Comparison of ENCODE assay signal across 8 cellular contexts in genomic region chr5:139696894-139697658, GRCh38. TPM values are rescaled to one million over a fixed set of nuclear protein-coding genes. Genes with fewer than 3 reads are reported as not detected.
DNase-seq lines count a peak whose midpoint lies in the region; ATAC-seq and TF ChIP-seq lines count a peak whose summit lies in the region.

No MANE protein-coding gene starts in this region.

- CTCF ChIA-PET in activated CD8-positive, alpha-beta T cell treated with anti-CD3 and anti-CD28 coated beads for 36 hours (lab: Charles Lee) = interaction anchor here (1.0 to 1.6 kb wide), 2 partner anchors 12 to 46 kb away, joined by 3 to 4 read pairs; no protein-coding TSS in a partner anchor

- H3K4me1 Mint-ChIP-seq in CD4-positive, CD25-positive, alpha-beta regulatory T cell = peaks cover 0 to 31% (median 9%) of the 10 kb centered on the region in 4 donors
- H3K4me1 Mint-ChIP-seq in activated CD8-positive, alpha-beta T cell treated with anti-CD3 and anti-CD28 coated beads for 36 hours (ENCODE audit: low read depth) = peaks cover 34% of the 10 kb centered on the region
- peaks cover 49 to 57% of the 10 kb centered on the region in 2 donors for H3K4me1 Mint-ChIP-seq in natural killer cell

- H3K27me3 ChIP-seq in CD4-positive, CD25-positive, alpha-beta regulatory T cell (ENCODE audit: control insufficient read depth, insufficient read depth, low read length) = peaks cover 7% of the 10 kb centered on the region
- no peaks in the 10 kb centered on the region for H3K27me3 ChIP-seq in fibroblast of lung (ENCODE audit: control insufficient read depth, insufficient read depth, low read length)
- no peaks in the 10 kb centered on the region for H3K27me3 ChIP-seq in vagina

- ATAC-seq in CD4-positive, CD25-positive, alpha-beta regulatory T cell (ENCODE audit: low read depth in 2 of 2) = peak; percentile 33 to 36
- ATAC-seq in HG02852 (IDR thresholded peaks at IDR 0.05; ENCODE audit: unreplicated experiment) (peak; percentile 37), natural killer cell (peak; percentile 24 to 75 (median 52)), HG03342 (IDR thresholded peaks at IDR 0.05; ENCODE audit: unreplicated experiment) (no peak), GM19455 (IDR thresholded peaks at IDR 0.05; ENCODE audit: unreplicated experiment) (no peak)
- peak; percentile 62 for ATAC-seq in activated CD8-positive, alpha-beta T cell treated with anti-CD3 and anti-CD28 coated beads for 36 hours

- intact Hi-C loops in activated CD8-positive, alpha-beta T cell treated with anti-CD3 and anti-CD28 coated beads for 36 hours (cut with micrococcal nuclease) = no loop called here
- intact Hi-C loops in natural killer cell (cut with micrococcal nuclease) (loop anchor here (2.0 to 10.0 kb wide), 3 partner anchors 26 to 132 kb away; partner anchors contain the start of gene UBE2D2), vagina (cut with DNase I) (loop anchor here (5.0 kb wide), 2 partner anchors 45 to 50 kb away; no protein-coding TSS in a partner anchor)

- no peak overlapping the region for H3K27ac Mint-ChIP-seq in CD4-positive, CD25-positive, alpha-beta regulatory T cell
- peak overlapping the region; percentile 80 for H3K27ac Mint-ChIP-seq in activated CD8-positive, alpha-beta T cell treated with anti-CD3 and anti-CD28 coated beads for 36 hours
- peak overlapping the region; percentile 73 to 84 for H3K27ac Mint-ChIP-seq in natural killer cell

- no peaks in the 10 kb centered on the region for H3K36me3 Mint-ChIP-seq in CD4-positive, CD25-positive, alpha-beta regulatory T cell
- H3K36me3 Mint-ChIP-seq in activated CD8-positive, alpha-beta T cell treated with anti-CD3 and anti-CD28 coated beads for 36 hours (ENCODE audit: low read depth) = no peaks in the 10 kb centered on the region
- no peaks in the 10 kb centered on the region for H3K36me3 Mint-ChIP-seq in natural killer cell

- H3K4me1 ChIP-seq in CD4-positive, CD25-positive, alpha-beta regulatory T cell (ENCODE audit: control insufficient read depth, insufficient read depth, low read length, poor library complexity, severe bottlenecking) = peaks cover 14% of the 10 kb centered on the region
- H3K4me1 ChIP-seq in fibroblast of lung (ENCODE audit: control insufficient read depth, extremely low read depth, insufficient read depth, low read length) = peaks cover 18% of the 10 kb centered on the region
- peaks cover 55% of the 10 kb centered on the region for H3K4me1 ChIP-seq in vagina

- peaks cover 54% of the 10 kb centered on the region for H3K27me3 Mint-ChIP-seq in CD4-positive, CD25-positive, alpha-beta regulatory T cell
- peaks cover 7% of the 10 kb centered on the region for H3K27me3 Mint-ChIP-seq in activated CD8-positive, alpha-beta T cell treated with anti-CD3 and anti-CD28 coated beads for 36 hours
- no peaks in the 10 kb centered on the region for H3K27me3 Mint-ChIP-seq in natural killer cell (ENCODE audit: low read depth in 2 of 2)

- POLR2A ChIA-PET in activated CD8-positive, alpha-beta T cell treated with anti-CD3 and anti-CD28 coated beads for 36 hours (lab: Charles Lee) = interaction anchor here (0.6 to 1.2 kb wide), 3 partner anchors 9 to 27 kb away, joined by 3 read pairs; no protein-coding TSS in a partner anchor

- H3K9me3 Mint-ChIP-seq in CD4-positive, CD25-positive, alpha-beta regulatory T cell = peaks cover 0 to 2% (median 0%) of the 10 kb centered on the region in 7 donors
- H3K9me3 Mint-ChIP-seq in activated CD8-positive, alpha-beta T cell treated with anti-CD3 and anti-CD28 coated beads for 36 hours = no peaks in the 10 kb centered on the region
- H3K9me3 Mint-ChIP-seq in natural killer cell = no peaks in the 10 kb centered on the region

- H3K4me2 ChIP-seq in fibroblast of lung (ENCODE audit: extremely low read depth, insufficient read depth, low read length) = peak overlapping the region; percentile 85

- no peaks in the 10 kb centered on the region for H3K36me3 ChIP-seq in CD4-positive, CD25-positive, alpha-beta regulatory T cell (ENCODE audit: control insufficient read depth, insufficient read depth, low read length)
- H3K36me3 ChIP-seq in fibroblast of lung (ENCODE audit: control insufficient read depth, insufficient read depth, low read length) (no peaks in the 10 kb centered on the region), vagina (no peaks in the 10 kb centered on the region)

- no peaks in the 10 kb centered on the region for H3K9me3 ChIP-seq in CD4-positive, CD25-positive, alpha-beta regulatory T cell (ENCODE audit: control insufficient read depth in 2 of 2, low read length in 2 of 2)
- H3K9me3 ChIP-seq in fibroblast of lung (ENCODE audit: control insufficient read depth, insufficient read depth, low read depth, low read length) (no peaks in the 10 kb centered on the region), vagina (no peaks in the 10 kb centered on the region)

- no peak overlapping the region for H3K27ac ChIP-seq in CD4-positive, CD25-positive, alpha-beta regulatory T cell (ENCODE audit: insufficient read depth, low read length, poor library complexity, severe bottlenecking)
- H3K27ac ChIP-seq in fibroblast of lung (ENCODE audit: insufficient read depth, low read length) = peak overlapping the region; percentile 77
- H3K27ac ChIP-seq in vagina = peak overlapping the region; percentile 98

- H3K4me3 ChIP-seq in CD4-positive, CD25-positive, alpha-beta regulatory T cell (ENCODE audit: low read depth, low read length) = no peak overlapping the region
- H3K4me3 ChIP-seq in fibroblast of lung (replicated peaks in 1 of 4; ENCODE audit: control extremely low read depth in 1 of 4, insufficient read depth in 1 of 4, low read depth in 3 of 4, low read length in 4 of 4) (peak overlapping the region in 3 of 4 experiments; percentile 20 to 50 (median 34)), vagina (peak overlapping the region; percentile 48 to 50)

- no peaks in the 10 kb centered on the region for H3K79me2 ChIP-seq in fibroblast of lung (ENCODE audit: control insufficient read depth, insufficient read depth, low read length)

- DNase-seq in CD4-positive, CD25-positive, alpha-beta regulatory T cell = peak in 1 of 3 donors; percentile 59
- peak; percentile 73 for DNase-seq in activated CD8-positive, alpha-beta T cell treated with anti-CD3 and anti-CD28 coated beads for 36 hours
- DNase-seq in fibroblast of lung (ENCODE audit: low read depth in 2 of 2) (peak; percentile 78 to 95), natural killer cell (peak; percentile 49), vagina (ENCODE audit: extremely low spot score in 2 of 2) (no peak)

- no peak for TF ChIP-seq CTCF in activated CD8-positive, alpha-beta T cell treated with anti-CD3 and anti-CD28 coated beads for 36 hours (IDR thresholded peaks at IDR 0.05)
- TF ChIP-seq CTCF in fibroblast of lung (conservative IDR thresholded peaks at IDR 0.05 in 1 of 2, IDR thresholded peaks at IDR 0.05 in 1 of 2; ENCODE audit: low read depth in 1 of 2, low read length in 2 of 2) (no peak), natural killer cell (IDR thresholded peaks at IDR 0.05) (no peak), vagina (IDR thresholded peaks at IDR 0.05) (no peak)

- TF ChIP-seq POLR2A in vagina (IDR thresholded peaks at IDR 0.05) = peak in 1 of 2 donors; percentile 40

- peak overlapping the region in 2 of 4 donors; percentile 39 to 52 for H3K4me3 Mint-ChIP-seq in CD4-positive, CD25-positive, alpha-beta regulatory T cell
- peak overlapping the region; percentile 43 for H3K4me3 Mint-ChIP-seq in activated CD8-positive, alpha-beta T cell treated with anti-CD3 and anti-CD28 coated beads for 36 hours
- peak overlapping the region; percentile 91 for H3K4me3 Mint-ChIP-seq in natural killer cell

- H4K20me1 ChIP-seq in fibroblast of lung (ENCODE audit: control insufficient read depth, extremely low read depth, insufficient read depth, low read length) = no peaks in the 10 kb centered on the region

- peak overlapping the region; percentile 80 for H3K9ac ChIP-seq in fibroblast of lung (ENCODE audit: insufficient read depth, low read length)

- peak overlapping the region; percentile 44 for H2AFZ ChIP-seq in fibroblast of lung (ENCODE audit: low read length)

RNA-seq across cellular contexts. Expression of gene CXXC5, which starts 48.9 kb away (rescaled TPM):
- 4.6 TPM for total RNA-seq in CD4-positive, CD25-positive, alpha-beta regulatory T cell
- polyA plus RNA-seq in CD4-positive, CD25-positive, alpha-beta regulatory T cell = 10 to 100 TPM in 1 of 4 donors, 1 to 10 TPM in 3; 7.2 to 12.7 (median 8.4) TPM
- total RNA-seq in activated CD8-positive, alpha-beta T cell treated with anti-CD3 and anti-CD28 coated beads for 36 hours = 1 to 10 TPM; 3.5 to 4.3 TPM
- total RNA-seq in fibroblast of lung = 29.0 and 43.9 TPM in 2 replicates
- 15.8 and 18.6 TPM in 2 replicates for polyA plus RNA-seq in fibroblast of lung
- 17.6 and 19.7 TPM in 2 replicates for polyA plus RNA-seq in fibroblast of lung (2012)
- 8.7 and 22.1 TPM in 2 replicates for polyA minus RNA-seq in fibroblast of lung (ENCODE audit: low replicate concordance)
- total RNA-seq in natural killer cell = 100 to 1,000 TPM in 1 of 3 donors, 10 to 100 TPM in 2; 75.6 to 124 (median 84.8) TPM
- 51.8 TPM for total RNA-seq in vagina

Comparison
In these comparisons a context has a peak if more than half of its experiments do, and no peak if none do; other contexts are left out.
1. ATAC-seq: peak in CD4-positive, CD25-positive, alpha-beta regulatory T cell (2 of 2), HG02852 (single experiment), activated CD8-positive, alpha-beta T cell treated with anti-CD3 and anti-CD28 coated beads for 36 hours (single experiment) and natural killer cell (3 of 3); none in HG03342 (single experiment) and GM19455 (single experiment).
2. DNase-seq: peak in activated CD8-positive, alpha-beta T cell treated with anti-CD3 and anti-CD28 coated beads for 36 hours (single experiment), fibroblast of lung (2 of 2) and natural killer cell (single experiment); none in vagina (0 of 2).
3. H3K27ac Mint-ChIP-seq: peak in activated CD8-positive, alpha-beta T cell treated with anti-CD3 and anti-CD28 coated beads for 36 hours (single experiment) and natural killer cell (2 of 2); none in CD4-positive, CD25-positive, alpha-beta regulatory T cell (0 of 3).